ENCODE assay signal across 27 cellular contexts in genomic region chrX:24017674-24018073, GRCh38.
"Had no signal": no experiment of that assay in that cellular context is flagged by ENCODE, and none has a peak within 500 bp of the region (broad histone marks: within the 10 kb centered on the region; RNA-seq: fewer than 3 reads in every experiment).

No MANE protein-coding gene starts in this region.

- H3K36me3 ChIP-seq: left lung, lower lobe of right lung, pancreas, prostate gland, stomach, thyroid gland, transverse colon, upper lobe of left lung, vagina had no signal

- H3K4me3 Mint-ChIP-seq: naive thymus-derived CD8-positive, alpha-beta T cell; stimulated activated naive B cell treated with anti-CD40 and anti-IgM and Interleukin-4, amounts not matched to agents 10 μg/mL and 1 μg/mL and 100 μg/mL, for 72 hours had no signal

- DNase-seq: hippocampal formation; left colon; left lung; lower lobe of right lung; mammary epithelial cell; mesenchymal stem cell; naive thymus-derived CD8-positive, alpha-beta T cell; pancreas; posterior cingulate gyrus; retina; right cardiac atrium; stimulated activated CD4-positive, alpha-beta T cell treated with anti-CD3 and anti-CD28 coated beads, Interleukin-12 subunit alpha, Interleukin-12 subunit beta, amount 100 ng/mL, for 4 hours; stimulated activated CD4-positive, alpha-beta T cell treated with anti-CD3 and anti-CD28 coated beads, Interleukin-15, amount 100 ng/mL, for 24 hours; stimulated activated CD4-positive, alpha-beta T cell treated with anti-CD3 and anti-CD28 coated beads, Interleukin-2, amount 100 ng/mL, for 24 hours; stimulated activated CD4-positive, alpha-beta T cell treated with anti-CD3 and anti-CD28 coated beads, Interleukin-4, amount 100 ng/mL, for 1 hour; stimulated activated naive B cell treated with anti-CD40 and anti-IgM and Interleukin-4, amounts not matched to agents 10 μg/mL and 1 μg/mL and 100 μg/mL, for 72 hours; stimulated activated naive CD8-positive, alpha-beta T cell treated with anti-CD3 and anti-CD28 coated beads, Interleukin-15, Interleukin-2, amounts not matched to agents 100 U/mL and 50 U/mL, for 24 hours; stomach; testis; thyroid gland; transverse colon; upper lobe of left lung had no signal

- FAIRE-seq: keratinocyte had no signal

- H3K9me3 Mint-ChIP-seq: stimulated activated naive B cell treated with anti-CD40 and anti-IgM and Interleukin-4, amounts not matched to agents 10 μg/mL and 1 μg/mL and 100 μg/mL, for 72 hours had no signal

- H3K27ac ChIP-seq: left lung, lower lobe of right lung, pancreas, prostate gland, skin epidermis, testis, thyroid gland, transverse colon, upper lobe of left lung, vagina had no signal

- H3K27ac Mint-ChIP-seq: stimulated activated naive B cell treated with anti-CD40 and anti-IgM and Interleukin-4, amounts not matched to agents 10 μg/mL and 1 μg/mL and 100 μg/mL, for 72 hours had no signal

- H3K4me3 ChIP-seq: left lung, lower lobe of right lung, pancreas, prostate gland, skin epidermis, stomach, testis, thyroid gland, transverse colon, upper lobe of left lung, vagina had no signal

- H3K27me3 Mint-ChIP-seq: naive thymus-derived CD8-positive, alpha-beta T cell had no signal

- H3K9me3 ChIP-seq: left lung, lower lobe of right lung, pancreas, prostate gland, stomach, testis, thyroid gland, transverse colon, upper lobe of left lung, vagina had no signal

- H3K4me1 ChIP-seq: pancreas, prostate gland, testis, upper lobe of left lung had no signal

- ATAC-seq: left colon; left lung; lower lobe of right lung; naive thymus-derived CD8-positive, alpha-beta T cell; pancreas; right cardiac atrium; sciatic nerve; stimulated activated naive B cell treated with anti-CD40 and anti-IgM and Interleukin-4, amounts not matched to agents 10 μg/mL and 1 μg/mL and 100 μg/mL, for 72 hours; stimulated activated naive CD8-positive, alpha-beta T cell treated with anti-CD3 and anti-CD28 coated beads, Interleukin-15, Interleukin-2, amounts not matched to agents 100 U/mL and 50 U/mL, for 24 hours had no signal
